8 cellular contexts compared by ENCODE assay signal in genomic region chr11:85627998-85628770, GRCh38. TPM values are rescaled to one million over a fixed set of nuclear protein-coding genes. Genes with fewer than 3 reads are reported as not detected.
A peak's percentile ranks its signal among the peaks of the same experiment; 100 is the strongest.
DNase-seq lines count a peak whose midpoint lies in the region; ATAC-seq, FAIRE-seq and TF ChIP-seq lines count a peak whose summit lies in the region.

TMEM126B (plus strand) TSS chr11:85628593; CDS start chr11:85628608, 15 bp downstream.

- FAIRE-seq in pancreas (lab: Jason Lieb, UNC), result peak; percentile 97

- POLR2A ChIA-PET in activated naive CD8-positive, alpha-beta T cell treated with anti-CD3 and anti-CD28 coated beads, Interleukin-2, amount 10 ng/mL, durations not matched to agents 7 days and 5 days (lab: Charles Lee), result interaction anchor here (0.7 to 3.8 kb wide), 12 partner anchors 17 to 674 kb away, joined by 3 to 48 read pairs (median 4); partner anchors contain the start of genes CCDC83, CREBZF, EED and HIKESHI

- H3K9me3 ChIP-seq in SU-DHL-6 (ENCODE audit: insufficient read depth, low read length) (no peaks in the 10 kb centered on the region), pancreas (no peaks in the 10 kb centered on the region), tibial artery (no peaks in the 10 kb centered on the region)

- no peaks in the 10 kb centered on the region for H3K9me3 Mint-ChIP-seq in activated naive CD8-positive, alpha-beta T cell treated with anti-CD3 and anti-CD28 coated beads, Interleukin-2, amount 10 ng/mL, durations not matched to agents 7 days and 5 days

- no peak for TF ChIP-seq CTCF in SU-DHL-6 (IDR thresholded peaks at IDR 0.05; ENCODE audit: insufficient read depth, low read length, poor library complexity, severe bottlenecking)
- no peak for TF ChIP-seq CTCF in pancreas (IDR thresholded peaks at IDR 0.05)
- TF ChIP-seq CTCF in tibial artery (IDR thresholded peaks at IDR 0.05), result no peak

- H3K27me3 ChIP-seq in SU-DHL-6 (ENCODE audit: low read length), result no peaks in the 10 kb centered on the region
- no peaks in the 10 kb centered on the region for H3K27me3 ChIP-seq in pancreas
- no peaks in the 10 kb centered on the region for H3K27me3 ChIP-seq in tibial artery

- H3K4me1 ChIP-seq in pancreas (peaks cover 4 to 19% (median 8%) of the 10 kb centered on the region in 3 donors), tibial artery (peaks cover 0 to 39% (median 16%) of the 10 kb centered on the region in 4 donors)

- peaks cover 39% of the 10 kb centered on the region for H3K79me2 ChIP-seq in SU-DHL-6 (ENCODE audit: insufficient read depth, low read length)

- peaks cover 2% of the 10 kb centered on the region for H3K27me3 Mint-ChIP-seq in activated naive CD8-positive, alpha-beta T cell treated with anti-CD3 and anti-CD28 coated beads, Interleukin-2, amount 10 ng/mL, durations not matched to agents 7 days and 5 days

- no peaks in the 10 kb centered on the region for H3F3A ChIP-seq in SU-DHL-6 (ENCODE audit: insufficient read depth)

- peak; percentile 70 for TF ChIP-seq POLR2A in GM10847 (IDR thresholded peaks at IDR 0.05; ENCODE audit: extremely low read depth, insufficient read length)

- peak within 1 kb of the TSS; percentile 97 for H3K4me3 Mint-ChIP-seq in activated naive CD8-positive, alpha-beta T cell treated with anti-CD3 and anti-CD28 coated beads, Interleukin-2, amount 10 ng/mL, durations not matched to agents 7 days and 5 days

- DNase-seq in NCI-H128 (lab: John Stamatoyannopoulos, UW; ENCODE audit: unreplicated experiment) (peak; percentile 98), head of caudate nucleus (peak; percentile 97 to 99 (median 99)), pancreas (peak; percentile 95 to 99 (median 97)), tibial artery (peak; percentile 99)
- DNase-seq in activated naive CD8-positive, alpha-beta T cell treated with anti-CD3 and anti-CD28 coated beads, Interleukin-2, amount 10 ng/mL, durations not matched to agents 7 days and 5 days, result peak; percentile 94

- H4K20me1 ChIP-seq in SU-DHL-6 (ENCODE audit: low read depth, low read length), result no peaks in the 10 kb centered on the region

- H3K27ac ChIP-seq in SU-DHL-6 (ENCODE audit: low read depth, low read length), result peak within 1 kb of the TSS; percentile 23
- peak within 1 kb of the TSS; percentile 54 to 93 (median 82) for H3K27ac ChIP-seq in pancreas
- peak within 1 kb of the TSS; percentile 93 to 95 for H3K27ac ChIP-seq in tibial artery

- H3K9ac ChIP-seq in SU-DHL-6 (ENCODE audit: low read length), result peak within 1 kb of the TSS; percentile 72

- peak; percentile 99 for ATAC-seq in HG02678 (IDR thresholded peaks at IDR 0.05; ENCODE audit: unreplicated experiment)
- peak; percentile 99 for ATAC-seq in activated naive CD8-positive, alpha-beta T cell treated with anti-CD3 and anti-CD28 coated beads, Interleukin-2, amount 10 ng/mL, durations not matched to agents 7 days and 5 days (ENCODE audit: low read depth)
- ATAC-seq in pancreas, result peak; percentile 97 to 99 (median 98)

- H3K4me3 ChIP-seq in SU-DHL-6 (ENCODE audit: insufficient read depth, low read length, poor library complexity, severe bottlenecking), result peak within 1 kb of the TSS; percentile 79
- H3K4me3 ChIP-seq in pancreas, result peak within 1 kb of the TSS; percentile 48 to 81 (median 61)
- peak within 1 kb of the TSS; percentile 84 to 88 for H3K4me3 ChIP-seq in tibial artery

- peak within 1 kb of the TSS; percentile 94 for H3K4me2 ChIP-seq in SU-DHL-6 (ENCODE audit: low read depth, low read length, poor library complexity, severe bottlenecking)

- H3K36me3 ChIP-seq in SU-DHL-6 (ENCODE audit: low read length), result peaks cover 17% of the 10 kb centered on the region; the same call in 1 of the 2 replicates
- peaks cover 0 to 5% (median 0%) of the 10 kb centered on the region in 3 donors for H3K36me3 ChIP-seq in pancreas
- peaks cover 0 to 15% (median 0%) of the 10 kb centered on the region in 3 donors for H3K36me3 ChIP-seq in tibial artery

- intact Hi-C loops in head of caudate nucleus (cut with DNase I), result loop anchor here (2.0 kb wide), 2 partner anchors 19 to 37 kb away; partner anchors contain the start of genes CREBZF and TMEM126A
- intact Hi-C loops in pancreas (cut with DNase I), result no loop called here
- intact Hi-C loops in tibial artery (cut with DNase I; ENCODE audit: low total_unique reads), result loop anchor here (5.0 kb wide), 1 partner anchor 34 kb away; no protein-coding TSS in a partner anchor

- H3K9me2 ChIP-seq in SU-DHL-6 (replicated peaks; ENCODE audit: insufficient read depth, low read length), result no peaks in the 10 kb centered on the region

- peaks cover 16% of the 10 kb centered on the region for H3K36me3 Mint-ChIP-seq in activated naive CD8-positive, alpha-beta T cell treated with anti-CD3 and anti-CD28 coated beads, Interleukin-2, amount 10 ng/mL, durations not matched to agents 7 days and 5 days

- H3K4me1 Mint-ChIP-seq in activated naive CD8-positive, alpha-beta T cell treated with anti-CD3 and anti-CD28 coated beads, Interleukin-2, amount 10 ng/mL, durations not matched to agents 7 days and 5 days, result peaks cover 29% of the 10 kb centered on the region

- H3K27ac Mint-ChIP-seq in activated naive CD8-positive, alpha-beta T cell treated with anti-CD3 and anti-CD28 coated beads, Interleukin-2, amount 10 ng/mL, durations not matched to agents 7 days and 5 days, result peak within 1 kb of the TSS; percentile 95

- H2AFZ ChIP-seq in SU-DHL-6 (ENCODE audit: low read depth, low read length, severe bottlenecking), result peak within 1 kb of the TSS; percentile 93

- WGBS in pancreas, 2 donors, result 0% methylated on average over 41 of the region's 41 CpGs

RNA-seq across cellular contexts. Expression of gene TMEM126B, which starts in this region (rescaled TPM):
- total RNA-seq in activated naive CD8-positive, alpha-beta T cell treated with anti-CD3 and anti-CD28 coated beads, Interleukin-2, amount 10 ng/mL, durations not matched to agents 7 days and 5 days, result 10 to 100 TPM; 52.8 to 53.9 TPM
- total RNA-seq in pancreas, result 10 to 100 TPM in 5 of 6 donors, 1 to 10 TPM in 1; 9.7 to 25.0 (median 15.3) TPM
- polyA plus RNA-seq in pancreas, result 10 to 100 TPM; 34.1 to 39.3 TPM

Comparison
In these comparisons a context has a peak if more than half of its experiments do, and no peak if none do; other contexts are left out.
1. Peak in every context shown above with its lines: DNase-seq, ATAC-seq, H3K4me3 ChIP-seq and H3K27ac ChIP-seq.
2. H3K27ac ChIP-seq: peak in every context shown above with its lines; median percentile 94 in tibial artery; 82 in pancreas; 23 in SU-DHL-6.
3. intact Hi-C loops: an anchor here in head of caudate nucleus (2.0 kb wide) and tibial artery (5.0 kb wide); none called in pancreas.